In the genomic region with DNA sequence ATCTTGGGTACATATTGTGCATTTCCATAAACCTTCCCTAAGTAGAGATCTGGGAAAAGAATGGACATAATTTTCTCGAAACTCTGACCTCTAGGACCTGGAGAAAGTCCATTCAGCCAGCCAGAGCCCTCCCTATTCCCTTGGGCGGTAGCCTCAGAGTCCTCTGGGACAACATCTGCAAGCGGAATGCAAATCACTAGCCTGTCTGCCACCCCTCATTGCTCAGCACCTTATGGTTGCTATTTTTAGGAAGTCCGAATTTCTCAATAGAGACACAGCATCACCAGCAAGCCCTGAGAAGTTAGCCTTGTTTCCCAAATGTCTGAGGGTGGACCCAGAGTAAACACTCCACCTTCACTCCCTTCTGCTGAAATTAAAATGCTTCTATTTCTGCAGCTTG, we compare ENCODE assay signal across 8 cellular contexts. TPM values are rescaled to one million over a fixed set of nuclear protein-coding genes. Genes with fewer than 3 reads are reported as not detected.
DNase-seq lines count a peak whose midpoint lies in the region; ATAC-seq and TF ChIP-seq lines count a peak whose summit lies in the region.

No MANE protein-coding gene starts in this region.

- DNase-seq in AG09309 (ENCODE audit: low read depth) (peak; percentile 75), choroid plexus epithelial cell (ENCODE audit: low read depth) (peak; percentile 93), sciatic nerve (ENCODE audit: low spot score) (peak; percentile 80), foreskin melanocyte (no peak), foreskin keratinocyte (no peak), superior temporal gyrus (ENCODE audit: extremely low spot score) (no peak)

- no peaks in the 10 kb centered on the region for H3K27me3 ChIP-seq in foreskin keratinocyte

- no peak overlapping the region for H3K27ac ChIP-seq in foreskin keratinocyte

- peaks cover 24% of the 10 kb centered on the region for H3K4me1 ChIP-seq in foreskin keratinocyte

- intact Hi-C loops in sciatic nerve (cut with DNase I): no loop called here

- no peak for TF ChIP-seq CTCF in AG09309 (IDR thresholded peaks at IDR 0.05; ENCODE audit: control insufficient read depth, insufficient read depth, low read depth, low read length, missing control alignments)
- TF ChIP-seq CTCF in choroid plexus epithelial cell (conservative IDR thresholded peaks at IDR 0.05; ENCODE audit: low read depth, low read length): no peak
- TF ChIP-seq CTCF in foreskin keratinocyte (conservative IDR thresholded peaks at IDR 0.05): no peak

- ATAC-seq in GM19463 (IDR thresholded peaks at IDR 0.05; ENCODE audit: unreplicated experiment): peak; percentile 49
- peak; percentile 75 for ATAC-seq in HG03432 (IDR thresholded peaks at IDR 0.05; ENCODE audit: unreplicated experiment)
- ATAC-seq in sciatic nerve: peak; percentile 78
- no peak for ATAC-seq in foreskin keratinocyte

- H3K4me3 ChIP-seq in AG09309 (ENCODE audit: control insufficient read depth, low read depth, low read length): no peak overlapping the region
- H3K4me3 ChIP-seq in choroid plexus epithelial cell (ENCODE audit: low read depth, low read length): no peak overlapping the region

RNA-seq across cellular contexts. Expression of gene CD28, which starts 17.6 kb away (rescaled TPM):
- total RNA-seq in sciatic nerve (3.4 TPM), foreskin keratinocyte (not detected in 2 replicates)
- not detected in 2 replicates for polyA plus RNA-seq in foreskin keratinocyte

Comparison
In these comparisons a context has a peak if more than half of its experiments do, and no peak if none do; other contexts are left out.
1. DNase-seq: peak in AG09309 (single experiment), choroid plexus epithelial cell (single experiment) and sciatic nerve (single experiment); none in foreskin melanocyte (single experiment), foreskin keratinocyte (0 of 2) and superior temporal gyrus (single experiment).